In the genomic region with DNA sequence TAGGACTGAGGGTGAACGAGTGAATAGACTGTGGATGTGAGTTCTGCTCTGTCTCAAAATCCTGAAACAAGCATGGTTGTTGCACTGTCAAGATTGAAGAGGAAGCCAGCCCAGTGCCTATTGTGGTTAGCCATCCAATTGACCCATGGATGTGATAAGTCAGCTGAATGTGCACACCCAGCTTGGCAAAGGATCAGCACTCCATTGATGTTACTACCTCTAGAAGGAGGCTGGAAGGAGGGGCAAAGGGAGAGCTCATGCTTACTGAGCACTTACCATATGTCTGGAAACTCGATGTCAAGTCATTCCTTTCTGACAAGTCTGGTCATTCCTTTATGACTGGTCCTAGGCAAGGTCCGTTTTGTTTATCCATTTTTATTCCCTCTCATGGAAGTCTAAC, we compare ENCODE assay signal across 2 cellular contexts.
TF ChIP-seq lines count a peak whose summit lies in the region.

No MANE protein-coding gene starts in this region.

TF ChIP-seq in H1, 55 proteins besides CTCF, POLR2A, EP300 and RAD21 (continued from another document):
- TF ChIP-seq CBX8 (IDR thresholded peaks at IDR 0.05; ENCODE audit: borderline replicate concordance, low read depth, low read length) (no peak), RBBP5 (IDR thresholded peaks at IDR 0.05; ENCODE audit: borderline replicate concordance, low read depth, low read length) (no peak), KDM5A (IDR thresholded peaks at IDR 0.05; ENCODE audit: low read length) (no peak), NRF1 (IDR thresholded peaks at IDR 0.05; ENCODE audit: low read depth, low read length) (no peak), SUZ12 (IDR thresholded peaks at IDR 0.05; ENCODE audit: low read length) (no peak), GTF2F1 (IDR thresholded peaks at IDR 0.05; ENCODE audit: borderline replicate concordance, low read depth, low read length) (no peak), RFX5 (IDR thresholded peaks at IDR 0.05; ENCODE audit: borderline replicate concordance, low read depth, low read length) (no peak)

TF ChIP-seq in HEK293T, 16 proteins besides CTCF, POLR2A, EP300 and RAD21 (continued from another document):
- no peak for TF ChIP-seq PKNOX1 (IDR thresholded peaks at IDR 0.05)
- TF ChIP-seq TARDBP (IDR thresholded peaks at IDR 0.05) = no peak
- TF ChIP-seq CTBP1 (IDR thresholded peaks at IDR 0.05; ENCODE audit: borderline replicate concordance) = no peak
- no peak for TF ChIP-seq L3MBTL2 (conservative IDR thresholded peaks at IDR 0.05)
- TF ChIP-seq FOXA1 (IDR thresholded peaks at IDR 0.05) = no peak
- TF ChIP-seq ZNF384 (IDR thresholded peaks at IDR 0.05) = no peak
- no peak for TF ChIP-seq FOXK2 (IDR thresholded peaks at IDR 0.05)
- TF ChIP-seq HDGF (IDR thresholded peaks at IDR 0.05; ENCODE audit: borderline replicate concordance) = no peak
- no peak for TF ChIP-seq ELF4 (IDR thresholded peaks at IDR 0.05)
- no peak for TF ChIP-seq NFRKB (IDR thresholded peaks at IDR 0.05)
- no peak for TF ChIP-seq SUZ12 (IDR thresholded peaks at IDR 0.05)
- TF ChIP-seq BHLHE40 (IDR thresholded peaks at IDR 0.05; ENCODE audit: borderline replicate concordance) = no peak
- TF ChIP-seq SP1 (IDR thresholded peaks at IDR 0.05) = no peak
